Comparison of ENCODE assay signal across 8 cellular contexts in genomic region chr17:78735832-78736525, GRCh38. TPM values are rescaled to one million over a fixed set of nuclear protein-coding genes. Genes with fewer than 3 reads are reported as not detected.
DNase-seq lines count a peak whose midpoint lies in the region; ATAC-seq and TF ChIP-seq lines count a peak whose summit lies in the region.

No MANE protein-coding gene starts in this region.

- BruUV-seq in HCT116 (replicated peaks; lab: Mats Ljungman, UMichigan): TSS peak; percentile 78

- TF ChIP-seq EP300 in stomach (IDR thresholded peaks at IDR 0.05): no peak

- H3K9me3 ChIP-seq in BLaER1 (no peaks in the 10 kb centered on the region), HCT116 (ENCODE audit: control insufficient read depth in 1 of 2, insufficient read depth in 1 of 2, low read depth in 1 of 2, low read length in 2 of 2) (no peaks in the 10 kb centered on the region), right atrium auricular region (no peaks in the 10 kb centered on the region), stomach (no peaks in the 10 kb centered on the region)

- no peak for TF ChIP-seq CTCF in HCT116 (IDR thresholded peaks at IDR 0.05 in 2 of 3, conservative IDR thresholded peaks at IDR 0.05 in 1 of 3; ENCODE audit: borderline replicate concordance in 1 of 3, insufficient read depth in 1 of 3, low read depth in 2 of 3, low read length in 2 of 3)
- no peak for TF ChIP-seq CTCF in right atrium auricular region (IDR thresholded peaks at IDR 0.05)
- TF ChIP-seq CTCF in stomach (IDR thresholded peaks at IDR 0.05): no peak
- no peak for TF ChIP-seq CTCF in glutamatergic neuron (IDR thresholded peaks at IDR 0.05; ENCODE audit: partially characterized antibody, unreplicated experiment)

- no peak overlapping the region for H2AFZ ChIP-seq in HCT116 (ENCODE audit: low read depth, low read length, poor library complexity, severe bottlenecking)

- peaks cover 18% of the 10 kb centered on the region; the same call in 1 of the 2 replicates for H4K20me1 ChIP-seq in BLaER1
- H4K20me1 ChIP-seq in HCT116 (ENCODE audit: insufficient read depth): no peaks in the 10 kb centered on the region

- TF ChIP-seq RAD21 in HCT116 (IDR thresholded peaks at IDR 0.05; ENCODE audit: low read depth): no peak

- H3K4me3 ChIP-seq in BLaER1 (peak overlapping the region; percentile 73), HCT116 (replicated peaks in 1 of 2; ENCODE audit: low read depth in 1 of 2, low read length in 2 of 2) (peak overlapping the region; percentile 67 to 76), right atrium auricular region (peak overlapping the region; percentile 43 to 46), stomach (peak overlapping the region; percentile 45 to 59 (median 50))

- H3K27ac ChIP-seq in BLaER1 (peak overlapping the region; percentile 81), HCT116 (ENCODE audit: low read depth, low read length) (peak overlapping the region; percentile 22), right atrium auricular region (peak overlapping the region; percentile 74 to 85), stomach (peak overlapping the region; percentile 81 to 94 (median 89))

- peak overlapping the region; percentile 79 for H3K9ac ChIP-seq in BLaER1
- peak overlapping the region; percentile 64 for H3K9ac ChIP-seq in HCT116 (ENCODE audit: low read length)

- RAD21 ChIA-PET in HCT116 (lab: Charles Lee; ENCODE audit: low non-redundant PET in 1 of 2, low total read pairs in 2 of 2, uncharacterized antibody in 2 of 2, unreplicated experiment in 2 of 2): no interaction called here

- H3K27me3 ChIP-seq in BLaER1: no peaks in the 10 kb centered on the region
- H3K27me3 ChIP-seq in HCT116 (ENCODE audit: insufficient read depth, low read length): no peaks in the 10 kb centered on the region
- no peaks in the 10 kb centered on the region for H3K27me3 ChIP-seq in right atrium auricular region
- no peaks in the 10 kb centered on the region for H3K27me3 ChIP-seq in stomach

- TF ChIP-seq POLR2A in HCT116 (IDR thresholded peaks at IDR 0.05; ENCODE audit: borderline replicate concordance, extremely low read depth, insufficient read depth, insufficient read length) (no peak), stomach (IDR thresholded peaks at IDR 0.05) (peak in 1 of 4 donors; percentile 63)

- 11 to 20% (median 12%) methylated on average over 6 of the region's 6 CpGs for WGBS in stomach, 5 donors

- peak overlapping the region; percentile 87 for H3K27ac Mint-ChIP-seq in T-helper 1 cell treated with Interleukin-12 subunit alpha and Interleukin-12 subunit beta and Interleukin-4 antibody, amounts not matched to agents 30 μg/mL and 1 μg/mL, for 36 hours
- no peak overlapping the region for H3K27ac Mint-ChIP-seq in glutamatergic neuron (ENCODE audit: unreplicated experiment)

- DNase-seq in HCT116 (ENCODE audit: low read depth, low spot score) (no peak), right atrium auricular region (ENCODE audit: low spot score) (no peak), stomach (no peak), NCI-H1105 treated with DMSO at 0.1 percent for 48 hours (lab: John Stamatoyannopoulos, UW) (no peak), glutamatergic neuron (no peak)

- peaks cover 68% of the 10 kb centered on the region for H3K4me1 Mint-ChIP-seq in T-helper 1 cell treated with Interleukin-12 subunit alpha and Interleukin-12 subunit beta and Interleukin-4 antibody, amounts not matched to agents 30 μg/mL and 1 μg/mL, for 36 hours (ENCODE audit: low read depth)
- H3K4me1 Mint-ChIP-seq in glutamatergic neuron (ENCODE audit: low read depth, unreplicated experiment): peaks cover 46% of the 10 kb centered on the region

- H3K36me3 ChIP-seq in BLaER1: peaks cover 8% of the 10 kb centered on the region; the same call in 1 of the 2 replicates
- no peaks in the 10 kb centered on the region for H3K36me3 ChIP-seq in HCT116 (ENCODE audit: control insufficient read depth in 1 of 2, insufficient read depth in 2 of 2, low read length in 2 of 2)
- H3K36me3 ChIP-seq in right atrium auricular region: no peaks in the 10 kb centered on the region
- no peaks in the 10 kb centered on the region for H3K36me3 ChIP-seq in stomach

- H3K4me1 ChIP-seq in BLaER1 (peaks cover 94% of the 10 kb centered on the region), HCT116 (ENCODE audit: control insufficient read depth in 1 of 2, insufficient read depth in 2 of 2, low read length in 2 of 2) (peaks cover 18 to 28% of the 10 kb centered on the region in 2 experiments), right atrium auricular region (peaks cover 0 to 75% of the 10 kb centered on the region in 2 donors), stomach (peaks cover 21 to 90% (median 58%) of the 10 kb centered on the region in 4 donors)

- POLR2A ChIA-PET in HCT116 (lab: Charles Lee): interaction anchor here (0.8 to 1.8 kb wide), 9 partner anchors 8 to 33 kb away, joined by 3 to 8 read pairs (median 4); no protein-coding TSS in a partner anchor

- intact Hi-C loops in HCT116 (cut with micrococcal nuclease) (no loop called here), stomach (cut with DNase I; ENCODE audit: low total_unique reads) (no loop called here)

- H3K4me2 ChIP-seq in BLaER1 (peak overlapping the region; percentile 98), HCT116 (ENCODE audit: low read length) (peak overlapping the region; percentile 78)

- CTCF ChIA-PET in HCT116 (lab: Charles Lee): interaction anchor here (0.7 to 2.4 kb wide), 5 partner anchors 10 to 239 kb away, joined by 3 to 15 read pairs (median 3); no protein-coding TSS in a partner anchor

- peaks cover 32% of the 10 kb centered on the region for H3K79me2 ChIP-seq in HCT116 (ENCODE audit: insufficient read depth, low read length)

- peak overlapping the region; percentile 87 for H3K4me3 Mint-ChIP-seq in T-helper 1 cell treated with Interleukin-12 subunit alpha and Interleukin-12 subunit beta and Interleukin-4 antibody, amounts not matched to agents 30 μg/mL and 1 μg/mL, for 36 hours
- H3K4me3 Mint-ChIP-seq in glutamatergic neuron (ENCODE audit: unreplicated experiment): no peak overlapping the region

- H3K27me3 Mint-ChIP-seq in T-helper 1 cell treated with Interleukin-12 subunit alpha and Interleukin-12 subunit beta and Interleukin-4 antibody, amounts not matched to agents 30 μg/mL and 1 μg/mL, for 36 hours (ENCODE audit: low read depth): no peaks in the 10 kb centered on the region
- H3K27me3 Mint-ChIP-seq in glutamatergic neuron (ENCODE audit: unreplicated experiment): peaks cover 4% of the 10 kb centered on the region

- H3K36me3 Mint-ChIP-seq in T-helper 1 cell treated with Interleukin-12 subunit alpha and Interleukin-12 subunit beta and Interleukin-4 antibody, amounts not matched to agents 30 μg/mL and 1 μg/mL, for 36 hours (ENCODE audit: low read depth): peaks cover 21% of the 10 kb centered on the region
- H3K36me3 Mint-ChIP-seq in glutamatergic neuron (ENCODE audit: unreplicated experiment): peaks cover 5% of the 10 kb centered on the region

- no peaks in the 10 kb centered on the region for H3K9me2 ChIP-seq in HCT116 (ENCODE audit: insufficient read depth)

- no peaks in the 10 kb centered on the region for H3K9me3 Mint-ChIP-seq in T-helper 1 cell treated with Interleukin-12 subunit alpha and Interleukin-12 subunit beta and Interleukin-4 antibody, amounts not matched to agents 30 μg/mL and 1 μg/mL, for 36 hours
- peaks cover 5% of the 10 kb centered on the region for H3K9me3 Mint-ChIP-seq in glutamatergic neuron (ENCODE audit: unreplicated experiment)

- no peak for ATAC-seq in HCT116
- no peak for ATAC-seq in HG02938 (IDR thresholded peaks at IDR 0.05; ENCODE audit: unreplicated experiment)

TF ChIP-seq in HCT116, 20 proteins besides CTCF, POLR2A, EP300 and RAD21:
- no peak for TF ChIP-seq SIN3A (IDR thresholded peaks at IDR 0.05; ENCODE audit: low read depth)
- no peak for TF ChIP-seq POLR2AphosphoS5 (IDR thresholded peaks at IDR 0.05; ENCODE audit: low read depth, low read length)
- TF ChIP-seq ATF3 (IDR thresholded peaks at IDR 0.05): no peak
- peak; percentile 18; the same call in 1 of the 2 replicates for TF ChIP-seq CBX3 (IDR thresholded peaks at IDR 0.05; ENCODE audit: low read depth)
- TF ChIP-seq ZBTB33 (IDR thresholded peaks at IDR 0.05; ENCODE audit: extremely low read depth, insufficient replicate concordance, low read length): no peak
- no peak for TF ChIP-seq EGR1 (IDR thresholded peaks at IDR 0.05; ENCODE audit: low read depth)
- no peak for TF ChIP-seq EZH2 (IDR thresholded peaks at IDR 0.05)
- peak; percentile 4; the same call in 1 of the 2 replicates for TF ChIP-seq MAX (IDR thresholded peaks at IDR 0.05)
- TF ChIP-seq TCF7L2 (IDR thresholded peaks at IDR 0.05; ENCODE audit: borderline replicate concordance, extremely low read depth, insufficient read depth, insufficient read length): no peak
- TF ChIP-seq JUND (IDR thresholded peaks at IDR 0.05): peak; percentile 7; the same call in 1 of the 2 replicates
- TF ChIP-seq ELF1 (IDR thresholded peaks at IDR 0.05; ENCODE audit: borderline replicate concordance, low read depth): no peak

RNA-seq across cellular contexts. Expression of gene CYTH1, which starts 46.1 kb away (rescaled TPM):
- 34.3 TPM for total RNA-seq in HCT116 (2021; ENCODE audit: unreplicated experiment)
- 20.0 and 24.7 TPM in 2 replicates for polyA plus RNA-seq in HCT116 (2012)
- total RNA-seq in right atrium auricular region: 10 to 100 TPM; 23.8 to 31.0 TPM
- 100 to 1,000 TPM in 2 of 5 donors, 10 to 100 TPM in 3; 32.7 to 137 (median 80.2) TPM for total RNA-seq in stomach
- 10 to 100 TPM; 29.6 to 51.5 (median 30.6) TPM for polyA plus RNA-seq in stomach
- 57.2 TPM for total RNA-seq in glutamatergic neuron (ENCODE audit: unreplicated experiment)

Comparison
In these comparisons a context has a peak if more than half of its experiments do, and no peak if none do; other contexts are left out.
1. H3K27ac ChIP-seq: peak in every context shown above with its lines; median percentile 89 in stomach; 81 in BLaER1; 80 in right atrium auricular region; 22 in HCT116.